Comparison of ENCODE assay signal across 12 cellular contexts in genomic region chr12:47868041-47868440, GRCh38. TPM values are rescaled to one million over a fixed set of nuclear protein-coding genes. Genes with fewer than 3 reads are reported as not detected.
DNase-seq lines count a peak whose midpoint lies in the region; ATAC-seq lines count a peak whose summit lies in the region.
"Had no signal": no experiment of that assay in that cellular context is flagged by ENCODE, and none has a peak within 500 bp of the region (broad histone marks: within the 10 kb centered on the region; RNA-seq: fewer than 3 reads in every experiment).

No MANE protein-coding gene starts in this region.

- no peaks in the 10 kb centered on the region for H3K9me3 Mint-ChIP-seq in activated naive CD4-positive, alpha-beta T cell treated with anti-CD3 and anti-CD28 coated beads, Interleukin-2, amount 50 U/mL, for 72 hours
- no peaks in the 10 kb centered on the region for H3K9me3 Mint-ChIP-seq in activated T-helper 2 cell treated with anti-CD3 and anti-CD28 coated beads, Interferon-gamma antibody, Interleukin-2, Interleukin-4, amounts not matched to agents 10 μg/mL and 5 μg/mL and 100 μg/mL, durations not matched to agents 14 hours and 24 hours and 36 hours
- peaks cover 2% of the 10 kb centered on the region in 2 donors for H3K9me3 Mint-ChIP-seq in stimulated activated naive B cell treated with anti-CD40 and anti-IgM and Interleukin-4, amounts not matched to agents 10 μg/mL and 1 μg/mL and 100 μg/mL, for 72 hours
- H3K9me3 Mint-ChIP-seq: central memory CD8-positive, alpha-beta T cell; WTC11 had no signal

- H3K4me1 Mint-ChIP-seq in activated T-helper 2 cell treated with anti-CD3 and anti-CD28 coated beads, Interferon-gamma antibody, Interleukin-2, Interleukin-4, amounts not matched to agents 10 μg/mL and 5 μg/mL and 100 μg/mL, durations not matched to agents 14 hours and 24 hours and 36 hours (ENCODE audit: low read depth) = peaks cover 80% of the 10 kb centered on the region
- H3K4me1 Mint-ChIP-seq in stimulated activated naive B cell treated with anti-CD40 and anti-IgM and Interleukin-4, amounts not matched to agents 10 μg/mL and 1 μg/mL and 100 μg/mL, for 72 hours = peaks cover 70 to 99% of the 10 kb centered on the region in 2 donors
- H3K4me1 Mint-ChIP-seq: central memory CD8-positive, alpha-beta T cell; WTC11 had no signal

- peaks cover 51 to 61% of the 10 kb centered on the region in 2 donors for H3K36me3 Mint-ChIP-seq in activated naive CD4-positive, alpha-beta T cell treated with anti-CD3 and anti-CD28 coated beads, Interleukin-2, amount 50 U/mL, for 72 hours
- peaks cover 95% of the 10 kb centered on the region for H3K36me3 Mint-ChIP-seq in activated T-helper 2 cell treated with anti-CD3 and anti-CD28 coated beads, Interferon-gamma antibody, Interleukin-2, Interleukin-4, amounts not matched to agents 10 μg/mL and 5 μg/mL and 100 μg/mL, durations not matched to agents 14 hours and 24 hours and 36 hours (ENCODE audit: low read depth)
- peaks cover 56 to 80% of the 10 kb centered on the region in 2 donors for H3K36me3 Mint-ChIP-seq in stimulated activated naive B cell treated with anti-CD40 and anti-IgM and Interleukin-4, amounts not matched to agents 10 μg/mL and 1 μg/mL and 100 μg/mL, for 72 hours
- H3K36me3 Mint-ChIP-seq: WTC11 had no signal

- no peak for ATAC-seq in activated naive CD4-positive, alpha-beta T cell treated with anti-CD3 and anti-CD28 coated beads, Interleukin-2, amount 50 U/mL, for 72 hours
- peak; percentile 14 for ATAC-seq in HG02943 (IDR thresholded peaks at IDR 0.05; ENCODE audit: low read depth, unreplicated experiment)
- ATAC-seq in stimulated activated naive B cell treated with anti-CD40 and anti-IgM and Interleukin-4, amounts not matched to agents 10 μg/mL and 1 μg/mL and 100 μg/mL, for 72 hours (replicated peaks) = peak; percentile 27 to 33
- ATAC-seq: HepG2, WTC11 had no signal

- intact Hi-C loops in activated T-helper 2 cell treated with anti-CD3 and anti-CD28 coated beads, Interferon-gamma antibody, Interleukin-2, Interleukin-4, amounts not matched to agents 10 μg/mL and 5 μg/mL and 100 μg/mL, durations not matched to agents 14 hours and 24 hours and 36 hours (cut with micrococcal nuclease) = loop anchor here (1.0 kb wide), 2 partner anchors 8 to 95 kb away; partner anchors contain the start of gene TMEM106C

- H3K4me3 Mint-ChIP-seq in activated T-helper 2 cell treated with anti-CD3 and anti-CD28 coated beads, Interferon-gamma antibody, Interleukin-2, Interleukin-4, amounts not matched to agents 10 μg/mL and 5 μg/mL and 100 μg/mL, durations not matched to agents 14 hours and 24 hours and 36 hours (ENCODE audit: low read depth) = peak overlapping the region; percentile 51
- H3K4me3 Mint-ChIP-seq in stimulated activated naive B cell treated with anti-CD40 and anti-IgM and Interleukin-4, amounts not matched to agents 10 μg/mL and 1 μg/mL and 100 μg/mL, for 72 hours = peak overlapping the region in 1 of 2 donors; percentile 56
- H3K4me3 Mint-ChIP-seq: central memory CD8-positive, alpha-beta T cell; WTC11 had no signal

- DNase-seq in activated naive CD4-positive, alpha-beta T cell treated with anti-CD3 and anti-CD28 coated beads, Interleukin-2, amount 50 U/mL, for 72 hours (ENCODE audit: low spot score in 2 of 2) = no peak
- no peak for DNase-seq in activated naive CD4-positive, alpha-beta T cell (lab: John Stamatoyannopoulos, UW)
- DNase-seq in activated T-helper 2 cell treated with anti-CD3 and anti-CD28 coated beads, Interferon-gamma antibody, Interleukin-2, Interleukin-4, amounts not matched to agents 10 μg/mL and 5 μg/mL and 100 μg/mL, durations not matched to agents 14 hours and 24 hours and 36 hours (ENCODE audit: low spot score) = no peak
- DNase-seq in stimulated activated naive B cell treated with anti-CD40 and anti-IgM and Interleukin-4, amounts not matched to agents 10 μg/mL and 1 μg/mL and 100 μg/mL, for 72 hours = no peak
- DNase-seq in AML-193 (lab: John Stamatoyannopoulos, UW) = no peak
- no peak for DNase-seq in GOT3 (lab: John Stamatoyannopoulos, UW)
- no peak for DNase-seq in AG08395 (ENCODE audit: low spot score)
- DNase-seq: NCI-H748 treated with DMSO at 0.1 percent for 48 hours had no signal

- H3K27ac Mint-ChIP-seq in activated naive CD4-positive, alpha-beta T cell treated with anti-CD3 and anti-CD28 coated beads, Interleukin-2, amount 50 U/mL, for 72 hours = peak overlapping the region; percentile 84 to 94
- H3K27ac Mint-ChIP-seq in activated T-helper 2 cell treated with anti-CD3 and anti-CD28 coated beads, Interferon-gamma antibody, Interleukin-2, Interleukin-4, amounts not matched to agents 10 μg/mL and 5 μg/mL and 100 μg/mL, durations not matched to agents 14 hours and 24 hours and 36 hours = peak overlapping the region; percentile 96
- peak overlapping the region; percentile 92 for H3K27ac Mint-ChIP-seq in stimulated activated naive B cell treated with anti-CD40 and anti-IgM and Interleukin-4, amounts not matched to agents 10 μg/mL and 1 μg/mL and 100 μg/mL, for 72 hours
- H3K27ac Mint-ChIP-seq: WTC11 had no signal

- no peaks in the 10 kb centered on the region for H3K27me3 Mint-ChIP-seq in activated T-helper 2 cell treated with anti-CD3 and anti-CD28 coated beads, Interferon-gamma antibody, Interleukin-2, Interleukin-4, amounts not matched to agents 10 μg/mL and 5 μg/mL and 100 μg/mL, durations not matched to agents 14 hours and 24 hours and 36 hours (ENCODE audit: low read depth)
- no peaks in the 10 kb centered on the region for H3K27me3 Mint-ChIP-seq in stimulated activated naive B cell treated with anti-CD40 and anti-IgM and Interleukin-4, amounts not matched to agents 10 μg/mL and 1 μg/mL and 100 μg/mL, for 72 hours
- H3K27me3 Mint-ChIP-seq: central memory CD8-positive, alpha-beta T cell had no signal

RNA-seq across cellular contexts. Expression of gene VDR, which starts 36.8 kb away (rescaled TPM):
- total RNA-seq in activated naive CD4-positive, alpha-beta T cell treated with anti-CD3 and anti-CD28 coated beads, Interleukin-2, amount 50 U/mL, for 72 hours = 100 to 1,000 TPM in 1 of 2 donors, 10 to 100 TPM in 1; 92.4 to 133 TPM
- total RNA-seq in activated T-helper 2 cell treated with anti-CD3 and anti-CD28 coated beads, Interferon-gamma antibody, Interleukin-2, Interleukin-4, amounts not matched to agents 10 μg/mL and 5 μg/mL and 100 μg/mL, durations not matched to agents 14 hours and 24 hours and 36 hours = 312 and 317 TPM in 2 replicates

RNA-seq across cellular contexts. Expression of gene HDAC7, which starts 48.3 kb away (rescaled TPM):
- 100 to 1,000 TPM; 285 to 334 TPM for total RNA-seq in activated naive CD4-positive, alpha-beta T cell treated with anti-CD3 and anti-CD28 coated beads, Interleukin-2, amount 50 U/mL, for 72 hours
- 251 and 253 TPM in 2 replicates for total RNA-seq in activated T-helper 2 cell treated with anti-CD3 and anti-CD28 coated beads, Interferon-gamma antibody, Interleukin-2, Interleukin-4, amounts not matched to agents 10 μg/mL and 5 μg/mL and 100 μg/mL, durations not matched to agents 14 hours and 24 hours and 36 hours

Comparison
In these comparisons a context has a peak if more than half of its experiments do, and no peak if none do; other contexts are left out.
1. ATAC-seq: peak in HG02943 (single experiment) and stimulated activated naive B cell treated with anti-CD40 and anti-IgM and Interleukin-4, amounts not matched to agents 10 μg/mL and 1 μg/mL and 100 μg/mL, for 72 hours (2 of 2); none in activated naive CD4-positive, alpha-beta T cell treated with anti-CD3 and anti-CD28 coated beads, Interleukin-2, amount 50 U/mL, for 72 hours (0 of 2).
2. Peak in every context shown above with its lines, with median percentiles within 50 percentile points of each other: H3K27ac Mint-ChIP-seq.